Comparison of ENCODE assay signal across 17 cellular contexts in the genomic region with DNA sequence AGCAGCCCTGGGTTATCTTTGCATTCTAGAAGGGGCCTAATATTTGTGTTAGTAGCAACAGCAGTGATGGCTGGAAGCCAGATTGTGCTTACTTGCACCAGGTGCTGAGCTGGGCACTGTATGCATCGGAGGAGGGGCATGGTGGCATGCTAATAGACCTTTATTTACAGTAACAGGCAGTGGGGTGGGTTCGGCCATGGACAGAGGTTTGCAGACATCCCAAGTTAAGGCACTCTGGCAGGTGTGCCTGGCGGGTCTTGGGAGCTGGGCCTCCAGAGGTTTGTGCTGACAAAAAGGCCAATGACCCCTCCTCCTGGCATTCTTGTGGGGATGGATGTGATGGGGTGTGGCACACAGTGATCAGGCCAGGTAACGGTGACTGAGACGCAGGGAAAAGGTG. TPM values are rescaled to one million over a fixed set of nuclear protein-coding genes. Genes with fewer than 3 reads are reported as not detected.
DNase-seq lines count a peak whose midpoint lies in the region; ATAC-seq and TF ChIP-seq lines count a peak whose summit lies in the region.
"Had no signal": no experiment of that assay in that cellular context is flagged by ENCODE, and none has a peak within 500 bp of the region (broad histone marks: within the 10 kb centered on the region; RNA-seq: fewer than 3 reads in every experiment).

No MANE protein-coding gene starts in this region.

- no peak overlapping the region for H3K4me3 Mint-ChIP-seq in brain
- no peak overlapping the region for H3K4me3 Mint-ChIP-seq in activated CD4-positive, alpha-beta memory T cell treated with anti-CD3 and anti-CD28 coated beads for 36 hours
- H3K4me3 Mint-ChIP-seq: activated CD8-positive, alpha-beta T cell treated with anti-CD3 and anti-CD28 coated beads for 36 hours; HFFc6 had no signal

- H3K9me3 ChIP-seq in skeletal muscle tissue (ENCODE audit: control insufficient read depth in 3 of 3, low read length in 3 of 3): no peaks in the 10 kb centered on the region
- H3K9me3 ChIP-seq: SK-N-SH had no signal

- H3K27me3 ChIP-seq in skeletal muscle tissue (ENCODE audit: control insufficient read depth in 3 of 3, insufficient read depth in 3 of 3, low read length in 3 of 3): no peaks in the 10 kb centered on the region
- H3K27me3 ChIP-seq: dorsolateral prefrontal cortex had no signal

- H3K9me3 Mint-ChIP-seq in brain: peaks cover 0 to 1% (median 0%) of the 10 kb centered on the region in 5 experiments
- no peaks in the 10 kb centered on the region for H3K9me3 Mint-ChIP-seq in activated CD4-positive, alpha-beta memory T cell treated with anti-CD3 and anti-CD28 coated beads for 36 hours
- H3K9me3 Mint-ChIP-seq: activated CD8-positive, alpha-beta T cell treated with anti-CD3 and anti-CD28 coated beads for 36 hours; CD4-positive, alpha-beta memory T cell; HFFc6 had no signal

- H3K36me3 ChIP-seq in skeletal muscle tissue (ENCODE audit: control insufficient read depth in 3 of 3, insufficient read depth in 3 of 3, low read length in 3 of 3): no peaks in the 10 kb centered on the region

- POLR2A ChIA-PET in activated CD4-positive, alpha-beta memory T cell treated with anti-CD3 and anti-CD28 coated beads for 36 hours (lab: Charles Lee): no interaction called here

- DNase-seq in DMS 273 (lab: John Stamatoyannopoulos, UW; ENCODE audit: unreplicated experiment): peak; percentile 31
- DNase-seq in DMS 273 treated with DMSO at 0.1 percent for 48 hours (lab: John Stamatoyannopoulos, UW): no peak
- DNase-seq in NCI-H2196 treated with DMSO at 0.1 percent for 48 hours (lab: John Stamatoyannopoulos, UW; ENCODE audit: unreplicated experiment): peak; percentile 29
- no peak for DNase-seq in NCI-H2107 (lab: John Stamatoyannopoulos, UW)
- DNase-seq in activated CD4-positive, alpha-beta memory T cell treated with anti-CD3 and anti-CD28 coated beads for 36 hours: no peak
- DNase-seq: activated CD8-positive, alpha-beta T cell treated with anti-CD3 and anti-CD28 coated beads for 36 hours; activated gamma-delta T cell; HFFc6; KG1; NCI-H187 treated with DMSO at 0.1 percent for 48 hours; SK-N-SH had no signal

- peaks cover 24% of the 10 kb centered on the region for H3K4me1 Mint-ChIP-seq in brain
- no peaks in the 10 kb centered on the region for H3K4me1 Mint-ChIP-seq in activated CD4-positive, alpha-beta memory T cell treated with anti-CD3 and anti-CD28 coated beads for 36 hours (ENCODE audit: low read depth)

- peak overlapping the region in 1 of 3 donors; percentile 45 for H3K9ac ChIP-seq in skeletal muscle tissue (ENCODE audit: low read depth in 1 of 3, low read length in 3 of 3)
- H3K9ac ChIP-seq: SK-N-SH had no signal

- intact Hi-C loops in activated CD4-positive, alpha-beta memory T cell treated with anti-CD3 and anti-CD28 coated beads for 36 hours (cut with micrococcal nuclease): no loop called here

- H3K27me3 Mint-ChIP-seq in brain: peaks cover 3% of the 10 kb centered on the region
- H3K27me3 Mint-ChIP-seq in activated CD4-positive, alpha-beta memory T cell treated with anti-CD3 and anti-CD28 coated beads for 36 hours: no peaks in the 10 kb centered on the region
- H3K27me3 Mint-ChIP-seq: activated CD8-positive, alpha-beta T cell treated with anti-CD3 and anti-CD28 coated beads for 36 hours had no signal

- TF ChIP-seq CTCF in brain (conservative IDR thresholded peaks at IDR 0.05): no peak

- ATAC-seq in HG02610 (IDR thresholded peaks at IDR 0.05; ENCODE audit: unreplicated experiment): no peak
- ATAC-seq: activated CD8-positive, alpha-beta T cell treated with anti-CD3 and anti-CD28 coated beads for 36 hours had no signal

- H3K27ac Mint-ChIP-seq in brain: peak overlapping the region in 3 of 5 experiments; percentile 17 to 72 (median 42)
- no peak overlapping the region for H3K27ac Mint-ChIP-seq in activated CD4-positive, alpha-beta memory T cell treated with anti-CD3 and anti-CD28 coated beads for 36 hours
- H3K27ac Mint-ChIP-seq: activated CD8-positive, alpha-beta T cell treated with anti-CD3 and anti-CD28 coated beads for 36 hours; HFFc6 had no signal

- CTCF ChIA-PET in activated CD4-positive, alpha-beta memory T cell treated with anti-CD3 and anti-CD28 coated beads for 36 hours (lab: Charles Lee): no interaction called here

- peak overlapping the region; percentile 76 for H3K27ac ChIP-seq in skeletal muscle tissue (ENCODE audit: low read depth, low read length)
- H3K27ac ChIP-seq: 22Rv1 had no signal

- H3K4me3 ChIP-seq in skeletal muscle tissue (ENCODE audit: low read length in 3 of 3): no peak overlapping the region
- H3K4me3 ChIP-seq: dorsolateral prefrontal cortex had no signal

- H3K36me3 Mint-ChIP-seq in brain: no peaks in the 10 kb centered on the region
- H3K36me3 Mint-ChIP-seq in activated CD4-positive, alpha-beta memory T cell treated with anti-CD3 and anti-CD28 coated beads for 36 hours: no peaks in the 10 kb centered on the region
- H3K36me3 Mint-ChIP-seq: CD4-positive, alpha-beta memory T cell had no signal

- peaks cover 31 to 56% (median 51%) of the 10 kb centered on the region in 3 donors for H3K4me1 ChIP-seq in skeletal muscle tissue (ENCODE audit: control insufficient read depth in 3 of 3, insufficient read depth in 3 of 3, low read length in 3 of 3)

RNA-seq across cellular contexts. Expression of a gene that starts 39.0 kb away (rescaled TPM):
- 8.5 TPM for polyA plus RNA-seq in brain (ENCODE audit: insufficient read depth, low read depth, low replicate concordance)
- 76.7 TPM for total RNA-seq in skeletal muscle tissue
- 1 to 10 TPM; 1.8 to 1.9 TPM for total RNA-seq in activated CD4-positive, alpha-beta memory T cell treated with anti-CD3 and anti-CD28 coated beads for 36 hours
- total RNA-seq: HFFc6 had no signal

Comparison
In these comparisons a context has a peak if more than half of its experiments do, and no peak if none do; other contexts are left out.
1. DNase-seq: peak in DMS 273 (single experiment) and NCI-H2196 treated with DMSO at 0.1 percent for 48 hours (single experiment); none in DMS 273 treated with DMSO at 0.1 percent for 48 hours (single experiment), NCI-H2107 (single experiment) and activated CD4-positive, alpha-beta memory T cell treated with anti-CD3 and anti-CD28 coated beads for 36 hours (single experiment).
2. RNA of a gene that starts 39.0 kb away (total RNA-seq): 76.7 TPM in skeletal muscle tissue (single experiment); 1.8 to 1.9 TPM in activated CD4-positive, alpha-beta memory T cell treated with anti-CD3 and anti-CD28 coated beads for 36 hours; every median in the first group is over 10 times any median in the second.